ENCODE assay signal across 28 cellular contexts in the genomic region with DNA sequence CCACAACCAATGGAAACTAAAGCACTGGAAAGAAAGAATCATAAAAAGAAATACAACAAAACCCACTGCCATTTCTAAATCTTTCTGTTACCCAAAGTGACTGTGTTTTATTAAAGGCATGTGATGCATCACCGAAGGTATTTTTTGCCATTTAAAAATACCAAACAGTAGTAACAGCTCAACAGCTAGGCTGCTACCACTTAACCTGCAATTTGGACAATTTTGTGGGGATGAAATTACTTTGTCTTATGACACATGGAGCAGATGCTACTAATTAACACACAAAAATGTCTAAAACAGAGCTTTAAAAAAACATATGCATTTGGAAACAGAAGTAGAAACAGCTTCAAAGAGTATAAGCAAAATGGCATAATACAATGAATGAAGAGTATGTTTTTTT.
"Had no signal": no experiment of that assay in that cellular context is flagged by ENCODE, and none has a peak within 500 bp of the region (broad histone marks: within the 10 kb centered on the region; RNA-seq: fewer than 3 reads in every experiment).

No MANE protein-coding gene starts in this region.

- H3K9me3 Mint-ChIP-seq: central memory CD8-positive, alpha-beta T cell; dendritic cell treated with granulocyte-macrophage colony-stimulating factor and Interleukin-4, amounts not matched to agents 40 ng/mL and 50 ng/mL, for 4 days had no signal

- H3K27ac Mint-ChIP-seq: activated CD4-positive, alpha-beta T cell treated with anti-CD3 and anti-CD28 coated beads for 36 hours; activated CD4-positive, alpha-beta T cell treated with anti-CD3 and anti-CD28 coated beads, Interleukin-2, amount 10 ng/mL, durations not matched to agents 7 days and 5 days; activated naive CD8-positive, alpha-beta T cell; activated T-cell treated with anti-CD3 and anti-CD28 coated beads, Interleukin-2, amount 50 U/mL, for 24 hours; activated T-cell treated with anti-CD3 and anti-CD28 coated beads, Interleukin-2, amount 50 U/mL, for 72 hours; dendritic cell treated with granulocyte-macrophage colony-stimulating factor and Interleukin-4, amounts not matched to agents 40 ng/mL and 50 ng/mL, for 4 days; endodermal cell had no signal

- DNase-seq: activated CD4-positive, alpha-beta T cell treated with anti-CD3 and anti-CD28 coated beads for 36 hours; activated CD4-positive, alpha-beta T cell treated with anti-CD3 and anti-CD28 coated beads, Interleukin-2, amount 10 ng/mL, durations not matched to agents 7 days and 5 days; activated CD4-positive, alpha-beta T cell treated with anti-CD3 and anti-CD28 coated beads, Interleukin-2, amount 50 U/mL, for 4 hours; activated CD4-positive, CD25-positive, alpha-beta regulatory T cell; activated CD4-positive, CD25-positive, alpha-beta regulatory T cell treated with anti-CD3 and anti-CD28 coated beads, Interleukin-2, amount 50 U/mL, for 72 hours; activated CD8-positive, alpha-beta memory T cell treated with anti-CD3 and anti-CD28 coated beads, Interleukin-2, amount 50 U/mL, for 48 hours; activated effector memory CD4-positive, alpha-beta T cell treated with Interleukin-2 at 50 U/mL for 16 hours; activated gamma-delta T cell treated with Interleukin-2 at 50 U/mL for 16 hours; activated naive CD4-positive, alpha-beta T cell treated with anti-CD3 and anti-CD28 coated beads, Interleukin-2, amount 50 U/mL, for 16 hours; activated naive CD4-positive, alpha-beta T cell treated with Interleukin-2 at 50 U/mL for 16 hours; activated T-cell treated with anti-CD3 and anti-CD28 coated beads for 4 hours; activated T-cell treated with anti-CD3 and anti-CD28 coated beads, Interleukin-2, amount 50 U/mL, for 24 hours; activated T-cell treated with anti-CD3 and anti-CD28 coated beads, Interleukin-2, amount 50 U/mL, for 72 hours; brain microvascular endothelial cell; dorsolateral prefrontal cortex; effector memory CD4-positive, alpha-beta T cell; endodermal cell; foreskin fibroblast; gastrocnemius medialis; glutamatergic neuron; heart left ventricle; T-helper 2 cell had no signal

- H3K4me3 Mint-ChIP-seq: activated CD4-positive, alpha-beta T cell treated with anti-CD3 and anti-CD28 coated beads for 36 hours; activated CD4-positive, alpha-beta T cell treated with anti-CD3 and anti-CD28 coated beads, Interleukin-2, amount 10 ng/mL, durations not matched to agents 7 days and 5 days; activated naive CD8-positive, alpha-beta T cell; activated T-cell treated with anti-CD3 and anti-CD28 coated beads, Interleukin-2, amount 50 U/mL, for 24 hours; activated T-cell treated with anti-CD3 and anti-CD28 coated beads, Interleukin-2, amount 50 U/mL, for 72 hours; central memory CD8-positive, alpha-beta T cell; dendritic cell treated with granulocyte-macrophage colony-stimulating factor and Interleukin-4, amounts not matched to agents 40 ng/mL and 50 ng/mL, for 4 days; endodermal cell had no signal

- H3K4me3 ChIP-seq: ascending aorta, coronary artery, dorsolateral prefrontal cortex, gastrocnemius medialis, heart left ventricle had no signal

- H3K27me3 Mint-ChIP-seq: activated CD4-positive, alpha-beta T cell treated with anti-CD3 and anti-CD28 coated beads for 36 hours; activated CD4-positive, alpha-beta T cell treated with anti-CD3 and anti-CD28 coated beads, Interleukin-2, amount 10 ng/mL, durations not matched to agents 7 days and 5 days; activated naive CD8-positive, alpha-beta T cell; activated T-cell treated with anti-CD3 and anti-CD28 coated beads, Interleukin-2, amount 50 U/mL, for 24 hours; central memory CD8-positive, alpha-beta T cell; dendritic cell treated with granulocyte-macrophage colony-stimulating factor and Interleukin-4, amounts not matched to agents 40 ng/mL and 50 ng/mL, for 4 days had no signal

- ATAC-seq: activated CD4-positive, alpha-beta T cell treated with anti-CD3 and anti-CD28 coated beads for 36 hours; activated T-cell treated with anti-CD3 and anti-CD28 coated beads, Interleukin-2, amount 50 U/mL, for 72 hours; esophagus mucosa; gastrocnemius medialis; heart left ventricle had no signal
